ENCODE assay signal across 24 cellular contexts in genomic region chr4:74190919-74191397, GRCh38. TPM values are rescaled to one million over a fixed set of nuclear protein-coding genes. Genes with fewer than 3 reads are reported as not detected.
DNase-seq lines count a peak whose midpoint lies in the region; ATAC-seq, FAIRE-seq and TF ChIP-seq lines count a peak whose summit lies in the region.
"Had no signal": no experiment of that assay in that cellular context is flagged by ENCODE, and none has a peak within 500 bp of the region (broad histone marks: within the 10 kb centered on the region; RNA-seq: fewer than 3 reads in every experiment).

No MANE protein-coding gene starts in this region.

- intact Hi-C loops in PC-3 (cut with micrococcal nuclease), result no loop called here

- peak; percentile 14 for DNase-seq in NCI-H345 (lab: John Stamatoyannopoulos, UW)
- no peak for DNase-seq in NCI-H345 treated with DMSO at 0.1 percent for 48 hours (lab: John Stamatoyannopoulos, UW; ENCODE audit: unreplicated experiment)
- peak; percentile 11 for DNase-seq in NCI-H146 treated with DMSO at 0.1 percent for 48 hours (lab: John Stamatoyannopoulos, UW; ENCODE audit: unreplicated experiment)
- peak; percentile 42 for DNase-seq in PC-3
- DNase-seq in small intestine, result peak; percentile 28
- no peak for DNase-seq in A172 (ENCODE audit: low spot score)
- DNase-seq in RCC 7860 (ENCODE audit: low spot score), result no peak
- DNase-seq: CD8-positive, alpha-beta memory T cell; GF-D8; H9; Karpas-422; MG63; NCI-H1092; NCI-H1436 treated with DMSO at 0.1 percent for 48 hours; NCI-H2107; NCI-H226; Peyer's patch; SW 1271; T-helper 2 cell had no signal

- no peaks in the 10 kb centered on the region for H3K9me2 ChIP-seq in PC-3 (replicated peaks; ENCODE audit: low read length)

- no peak overlapping the region for H3K4me3 ChIP-seq in PC-3 (ENCODE audit: low read length)
- H3K4me3 ChIP-seq in small intestine (ENCODE audit: low read depth in 1 of 2, low read length in 2 of 2), result no peak overlapping the region
- H3K4me3 ChIP-seq: BLaER1, MG63, Peyer's patch had no signal

- no peaks in the 10 kb centered on the region for H4K20me1 ChIP-seq in PC-3 (ENCODE audit: low read length)
- H4K20me1 ChIP-seq: BLaER1 had no signal

- H3K27me3 ChIP-seq in PC-3 (ENCODE audit: low read length), result no peaks in the 10 kb centered on the region
- H3K27me3 ChIP-seq in small intestine (ENCODE audit: control insufficient read depth in 2 of 2, insufficient read depth in 2 of 2, low read length in 2 of 2), result no peaks in the 10 kb centered on the region
- H3K27me3 ChIP-seq: BLaER1, MG63, Peyer's patch had no signal

- 55 to 58% (median 57%) methylated on average over 4 of the region's 4 CpGs for WGBS in small intestine, 3 donors

- no TSS peak for BruUV-seq in PC-3 (replicated peaks; lab: Mats Ljungman, UMichigan)

- H3K4me1 ChIP-seq in PC-3 (ENCODE audit: insufficient read depth, low read length) (peaks cover 19% of the 10 kb centered on the region), small intestine (ENCODE audit: control insufficient read depth in 2 of 2, insufficient read depth in 1 of 2, low read depth in 1 of 2, low read length in 1 of 2) (no peaks in the 10 kb centered on the region)
- H3K4me1 ChIP-seq: BLaER1, Peyer's patch had no signal

- POLR2A ChIA-PET in PC-3 (lab: Charles Lee; ENCODE audit: unreplicated experiment), result no interaction called here

- ATAC-seq in PC-3, result peak; percentile 79
- ATAC-seq in HG02973 (IDR thresholded peaks at IDR 0.05; ENCODE audit: unreplicated experiment), result no peak
- ATAC-seq: Right ventricle myocardium inferior had no signal

- TF ChIP-seq CTCF in PC-3 (conservative IDR thresholded peaks at IDR 0.05; ENCODE audit: low read depth, low read length), result no peak

- H3K79me2 ChIP-seq in PC-3 (ENCODE audit: low read length), result no peaks in the 10 kb centered on the region

- CTCF ChIA-PET in PC-3 (lab: Charles Lee), result no interaction called here

- H3K9ac ChIP-seq in PC-3 (ENCODE audit: low read length), result no peak overlapping the region; the same call in 1 of the 2 replicates
- H3K9ac ChIP-seq: BLaER1 had no signal

- H3K9me3 ChIP-seq in PC-3 (ENCODE audit: low read length) (peaks cover 8% of the 10 kb centered on the region; the same call in 1 of the 2 replicates), small intestine (ENCODE audit: control insufficient read depth, low read depth) (no peaks in the 10 kb centered on the region)
- H3K9me3 ChIP-seq: BLaER1, MG63, Peyer's patch had no signal

- FAIRE-seq in small intestine (lab: Jason Lieb, UNC), result no peak
- FAIRE-seq in RCC 7860 (lab: Jason Lieb, UNC), result no peak
- FAIRE-seq: A204.1, HTR-8/SVneo had no signal

- H3K27ac ChIP-seq in PC-3 (ENCODE audit: low read length) (peak overlapping the region; percentile 17), small intestine (ENCODE audit: low read depth in 1 of 2, low read length in 1 of 2) (no peak overlapping the region)
- H3K27ac ChIP-seq: BLaER1, Peyer's patch had no signal

- H3K4me2 ChIP-seq in PC-3 (ENCODE audit: low read length), result no peak overlapping the region
- H3K4me2 ChIP-seq: BLaER1 had no signal

- no peaks in the 10 kb centered on the region for H3F3A ChIP-seq in PC-3 (ENCODE audit: low read length, unreplicated experiment)

- no peak overlapping the region for H2AFZ ChIP-seq in PC-3 (ENCODE audit: low read length)

- H3K36me3 ChIP-seq in PC-3 (ENCODE audit: low read depth, low read length) (peaks cover 10% of the 10 kb centered on the region; the same call in 1 of the 2 replicates), small intestine (ENCODE audit: control insufficient read depth in 2 of 2, insufficient read depth in 2 of 2, low read length in 2 of 2) (no peaks in the 10 kb centered on the region)
- H3K36me3 ChIP-seq: BLaER1, MG63, Peyer's patch had no signal

RNA-seq across cellular contexts. Expression of gene MTHFD2L, which starts 33.0 kb away (rescaled TPM):
- total RNA-seq in PC-3 (2014; rRNA removed), result 33.4 and 34.0 TPM in 2 replicates
- polyA plus RNA-seq in small intestine, result 1 to 10 TPM; 4.1 to 6.7 (median 6.5) TPM
- 7.1 and 8.9 TPM in 2 replicates for total RNA-seq in A172 (2014; rRNA removed; shearing (Covaris generic))

Comparison
In these comparisons a context has a peak if more than half of its experiments do, and no peak if none do; other contexts are left out.
1. DNase-seq: peak in NCI-H345 (single experiment), NCI-H146 treated with DMSO at 0.1 percent for 48 hours (single experiment), PC-3 (single experiment) and small intestine (single experiment); none in NCI-H345 treated with DMSO at 0.1 percent for 48 hours (single experiment), A172 (single experiment) and RCC 7860 (single experiment).